ENCODE assay signal across 24 cellular contexts in genomic region chr11:91397134-91397468, GRCh38.
DNase-seq lines count a peak whose midpoint lies in the region; ATAC-seq, FAIRE-seq and TF ChIP-seq lines count a peak whose summit lies in the region.
"Had no signal": no experiment of that assay in that cellular context is flagged by ENCODE, and none has a peak within 500 bp of the region (broad histone marks: within the 10 kb centered on the region; RNA-seq: fewer than 3 reads in every experiment).

No MANE protein-coding gene starts in this region.

- H3K27me3 ChIP-seq in GM23338 (ENCODE audit: insufficient read depth) = no peaks in the 10 kb centered on the region
- H3K27me3 ChIP-seq: BE2C had no signal

- no peaks in the 10 kb centered on the region for H3K36me3 ChIP-seq in GM23338 (ENCODE audit: insufficient read depth)
- H3K36me3 ChIP-seq: BE2C had no signal

- TF ChIP-seq CTCF in A549 (IDR thresholded peaks at IDR 0.05) (no peak), GM23338 (conservative IDR thresholded peaks at IDR 0.05; ENCODE audit: low read depth in 2 of 2) (no peak), VCaP (conservative IDR thresholded peaks at IDR 0.05) (no peak)

- peaks cover 33% of the 10 kb centered on the region for H3K9me3 ChIP-seq in A549
- H3K9me3 ChIP-seq: BE2C had no signal

- ATAC-seq in A549 = peak; percentile 48 to 59
- ATAC-seq in GM23338 = no peak
- no peak for ATAC-seq in GM21528 (IDR thresholded peaks at IDR 0.05; ENCODE audit: low FRiP score, unreplicated experiment)
- ATAC-seq in HG03095 (IDR thresholded peaks at IDR 0.05; ENCODE audit: unreplicated experiment) = no peak

- no peak overlapping the region for H3K4me3 Mint-ChIP-seq in GM23338
- H3K4me3 Mint-ChIP-seq: CD14-positive monocyte; CD8-positive, alpha-beta memory T cell; H9; IgD-negative memory B cell had no signal

- POLR2A ChIA-PET in A549 (lab: Yijun Ruan, JAX) = no interaction called here

- FAIRE-seq in A549 (lab: Jason Lieb, UNC) (no peak), H54 (lab: Jason Lieb, UNC) (no peak)
- FAIRE-seq: GM12892 had no signal

- peak overlapping the region; percentile 77 for H3K4me2 ChIP-seq in A549
- no peak overlapping the region for H3K4me2 ChIP-seq in GM23338
- H3K4me2 ChIP-seq: KMS-11 had no signal

- no peaks in the 10 kb centered on the region for H4K20me1 ChIP-seq in GM23338 (replicated peaks; ENCODE audit: insufficient read depth)

- H3K9me2 ChIP-seq in GM23338 (ENCODE audit: insufficient read depth) = no peaks in the 10 kb centered on the region

- H3K4me1 ChIP-seq in A549 = peaks cover 49% of the 10 kb centered on the region
- H3K4me1 ChIP-seq in GM23338 (ENCODE audit: insufficient read depth) = no peaks in the 10 kb centered on the region

- DNase-seq in A549 (ENCODE audit: low read depth in 1 of 2, low spot score in 1 of 2) (no peak), GM23338 (ENCODE audit: low spot score) (no peak), kidney tubule cell (ENCODE audit: low spot score) (peak; percentile 1), H54 (ENCODE audit: insufficient read length, low spot score) (no peak)
- DNase-seq: ACHN; BE2C; CD8-positive, alpha-beta memory T cell; DND-41; H9; NCI-H1048; NCI-H187 treated with DMSO at 0.1 percent for 48 hours; NCI-H446; NCI-H524 treated with DMSO at 0.1 percent for 48 hours; NK-92 treated with Interleukin-12 subunit alpha and Interleukin-12 subunit beta, amount 100 ng/mL, for 24 hours; RPMI8226; SIG-M5 had no signal

- TF ChIP-seq EP300 in A549 (IDR thresholded peaks at IDR 0.05) = no peak

- H3K4me1 Mint-ChIP-seq in GM23338 = peaks cover 3% of the 10 kb centered on the region; the same call in 2 of the 3 replicates
- H3K4me1 Mint-ChIP-seq: CD14-positive monocyte; CD8-positive, alpha-beta memory T cell; IgD-negative memory B cell had no signal

- H3K36me3 Mint-ChIP-seq in GM23338 (ENCODE audit: low read depth) = no peaks in the 10 kb centered on the region
- H3K36me3 Mint-ChIP-seq: CD14-positive monocyte; CD8-positive, alpha-beta memory T cell; IgD-negative memory B cell had no signal

- H3F3A ChIP-seq in GM23338 (replicated peaks; ENCODE audit: low read depth) = no peaks in the 10 kb centered on the region

- H3K27ac ChIP-seq in A549 = peak overlapping the region; percentile 92 to 95
- no peak overlapping the region for H3K27ac ChIP-seq in GM23338 (ENCODE audit: low read depth)
- H3K27ac ChIP-seq in VCaP = peak overlapping the region; percentile 36; the same call in 1 of the 2 replicates
- H3K27ac ChIP-seq: KMS-11, SK-N-MC had no signal

- 3% methylated on average over 2 of the region's 2 CpGs for WGBS in A549 (ENCODE audit: missing lambda C conversion rate)

- TF ChIP-seq POLR2A in A549 (IDR thresholded peaks at IDR 0.05; ENCODE audit: low read length) (no peak), H54 (IDR thresholded peaks at IDR 0.05; ENCODE audit: low read depth, low read length) (no peak)

- H2AFZ ChIP-seq in GM23338 = peak overlapping the region; percentile 12; the same call in 1 of the 2 replicates

- H3K9me3 Mint-ChIP-seq in GM23338 = peaks cover 7% of the 10 kb centered on the region; the same call in 1 of the 3 replicates
- H3K9me3 Mint-ChIP-seq: H9 had no signal

- H3K27me3 Mint-ChIP-seq in GM23338 (ENCODE audit: insufficient read depth, low read depth, poor library complexity) = no peaks in the 10 kb centered on the region
- H3K27me3 Mint-ChIP-seq: CD8-positive, alpha-beta memory T cell; IgD-negative memory B cell had no signal

- CTCF ChIA-PET in A549 (lab: Yijun Ruan, JAX) = no interaction called here

- no peak overlapping the region; the same call in 2 of the 3 replicates for H3K4me3 ChIP-seq in A549
- H3K4me3 ChIP-seq in GM23338 = no peak overlapping the region
- H3K4me3 ChIP-seq: SK-N-MC had no signal

- H3K27ac Mint-ChIP-seq in GM23338 = no peak overlapping the region
- H3K27ac Mint-ChIP-seq: CD14-positive monocyte; CD8-positive, alpha-beta memory T cell; H9 had no signal

- TF ChIP-seq RAD21 in A549 (conservative IDR thresholded peaks at IDR 0.05 in 1 of 2, IDR thresholded peaks at IDR 0.05 in 1 of 2) = no peak

- no peaks in the 10 kb centered on the region for H3K79me2 ChIP-seq in GM23338 (replicated peaks; ENCODE audit: insufficient read depth)

TF ChIP-seq in A549, 52 proteins besides CTCF, POLR2A, EP300 and RAD21:
- TF ChIP-seq ATOH8 (CRISPR knock-in tag; IDR thresholded peaks at IDR 0.05; ENCODE audit: low read depth) (peak; percentile 52; the same call in 1 of the 2 replicates), NR3C1 (IDR thresholded peaks at IDR 0.05) (no peak), PBX3 (IDR thresholded peaks at IDR 0.05) (no peak), HDAC2 (IDR thresholded peaks at IDR 0.05) (no peak), FOSB (CRISPR knock-in tag; IDR thresholded peaks at IDR 0.05) (peak; percentile 24; the same call in 1 of the 2 replicates), JUN (IDR thresholded peaks at IDR 0.05) (0 out of 5 replicates have a peak, but pooled peaks of 1 of the 2 experiments have one; percentile 19), E2F6 (IDR thresholded peaks at IDR 0.05; ENCODE audit: borderline replicate concordance, low read depth) (no peak)

TF ChIP-seq in GM23338, 12 proteins besides CTCF, POLR2A, EP300 and RAD21 (continues in another document):
- TF ChIP-seq CREB1 (CRISPR knock-in tag; IDR thresholded peaks at IDR 0.05; ENCODE audit: low read depth) = no peak
- no peak for TF ChIP-seq POLR2AphosphoS5 (IDR thresholded peaks at IDR 0.05; ENCODE audit: low read depth)
- no peak for TF ChIP-seq EZH2 (IDR thresholded peaks at IDR 0.05; ENCODE audit: low read depth, unreplicated experiment)
- no peak for TF ChIP-seq ETS1 (IDR thresholded peaks at IDR 0.05)
- TF ChIP-seq ZNF331 (CRISPR knock-in tag; IDR thresholded peaks at IDR 0.05; ENCODE audit: low read depth) = no peak
- no peak for TF ChIP-seq STAT1 (IDR thresholded peaks at IDR 0.05; ENCODE audit: unreplicated experiment)
- no peak for TF ChIP-seq EZH2phosphoT487 (IDR thresholded peaks at IDR 0.05; ENCODE audit: unreplicated experiment)
- no peak for TF ChIP-seq JUNB (IDR thresholded peaks at IDR 0.05; ENCODE audit: unreplicated experiment)
- no peak for TF ChIP-seq REST (IDR thresholded peaks at IDR 0.05; ENCODE audit: unreplicated experiment)
- no peak for TF ChIP-seq ZNF114 (CRISPR knock-in tag; IDR thresholded peaks at IDR 0.05)

Comparison
In these comparisons a context has a peak if more than half of its experiments do, and no peak if none do; other contexts are left out.
1. ATAC-seq: peak in A549 (2 of 2); none in GM23338 (single experiment), GM21528 (single experiment) and HG03095 (single experiment).